Comparison of ENCODE assay signal across 34 cellular contexts in the genomic region with DNA sequence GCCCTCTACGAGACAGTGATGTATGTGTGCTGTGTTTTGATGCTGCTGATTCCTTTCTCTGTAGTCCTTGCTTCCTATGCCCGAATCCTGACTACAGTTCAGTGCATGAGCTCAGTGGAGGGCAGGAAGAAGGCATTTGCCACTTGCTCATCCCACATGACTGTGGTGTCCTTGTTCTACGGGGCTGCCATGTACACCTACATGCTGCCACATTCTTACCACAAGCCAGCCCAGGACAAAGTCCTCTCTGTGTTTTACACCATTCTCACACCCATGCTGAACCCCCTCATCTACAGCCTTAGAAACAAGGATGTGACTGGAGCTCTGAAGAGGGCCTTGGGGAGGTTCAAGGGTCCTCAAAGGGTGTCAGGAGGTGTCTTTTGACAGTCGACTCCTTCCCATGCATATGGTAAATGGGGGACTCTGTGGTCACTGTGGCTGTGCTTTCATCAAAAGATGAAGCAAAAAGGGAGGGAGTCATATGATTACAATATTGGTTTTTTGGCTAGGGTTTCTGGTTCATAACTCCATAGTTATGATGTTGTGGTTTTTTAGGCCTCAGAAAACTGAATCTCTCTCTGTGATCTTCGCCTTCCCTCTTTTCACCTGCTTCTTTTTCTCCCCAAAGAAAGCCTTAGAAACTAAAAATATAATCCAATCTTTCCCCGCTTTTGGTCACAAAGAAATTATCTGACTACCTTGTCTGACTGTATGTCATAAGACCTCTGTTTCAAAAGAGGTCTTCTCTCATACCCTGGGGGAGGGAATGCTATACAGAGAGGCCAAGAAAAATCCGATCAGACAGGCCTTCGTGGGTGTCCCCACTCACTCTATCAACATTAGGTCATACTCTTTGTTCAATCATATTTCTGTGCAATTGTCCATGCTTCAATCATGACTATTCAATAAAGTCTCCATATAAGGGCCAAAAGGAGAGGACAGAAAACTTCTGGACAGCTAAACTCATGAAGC. TPM values are rescaled to one million over a fixed set of nuclear protein-coding genes. Genes with fewer than 3 reads are reported as not detected.
DNase-seq lines count a peak whose midpoint lies in the region; ATAC-seq and FAIRE-seq lines count a peak whose summit lies in the region.
"Had no signal": no experiment of that assay in that cellular context is flagged by ENCODE, and none has a peak within 500 bp of the region (broad histone marks: within the 10 kb centered on the region; RNA-seq: fewer than 3 reads in every experiment).

No MANE protein-coding gene starts in this region.

- no peak for DNase-seq in activated naive CD4-positive, alpha-beta T cell treated with anti-CD3 and anti-CD28 coated beads, Interleukin-2, amount 50 U/mL, for 72 hours (ENCODE audit: low spot score in 2 of 2)
- no peak for DNase-seq in activated naive CD4-positive, alpha-beta T cell treated with anti-CD3 and anti-CD28 coated beads for 36 hours
- DNase-seq in stimulated activated naive CD8-positive, alpha-beta T cell treated with anti-CD3 and anti-CD28 coated beads, Interleukin-15, amount 100 ng/mL, for 72 hours: peak in 1 of 2 donors; percentile 18
- DNase-seq in small intestine (no peak), foreskin melanocyte (no peak)
- DNase-seq: activated CD4-positive, alpha-beta T cell treated with anti-CD3 and anti-CD28 coated beads, Interleukin-2, amount 50 U/mL, for 48 hours; activated CD8-positive, alpha-beta memory T cell treated with anti-CD3 and anti-CD28 coated beads, Interleukin-2, amount 50 U/mL, for 4 hours; activated naive CD4-positive, alpha-beta T cell treated with anti-CD3 and anti-CD28 coated beads, Interleukin-2, amount 50 U/mL, for 16 hours; aorta; effector CD4-positive, alpha-beta T cell; hippocampal formation; naive thymus-derived CD4-positive, alpha-beta T cell; NCI-H1417 treated with DMSO at 0.1 percent for 48 hours; NCI-H2081; NCI-H2227 treated with DMSO at 0.1 percent for 48 hours; NCI-H69; PC-3; right cardiac atrium; stimulated activated CD4-positive, alpha-beta T cell treated with anti-CD3 and anti-CD28 coated beads, Interleukin-1b, Interleukin-23, amount 100 ng/mL, for 48 hours; stomach; uterus had no signal

- no peaks in the 10 kb centered on the region for H3K36me3 ChIP-seq in small intestine (ENCODE audit: control insufficient read depth in 2 of 2, insufficient read depth in 2 of 2, low read length in 2 of 2)
- H3K36me3 ChIP-seq: neutrophil, stomach, uterus had no signal

- H3K9me3 ChIP-seq in small intestine (ENCODE audit: control insufficient read depth, low read depth): no peaks in the 10 kb centered on the region
- H3K9me3 ChIP-seq: neutrophil, uterus had no signal

- H3K27ac ChIP-seq in small intestine (ENCODE audit: low read depth in 1 of 2, low read length in 1 of 2): no peak overlapping the region
- H3K27ac ChIP-seq: KMS-11, neutrophil, stomach, uterus had no signal

- no peak overlapping the region for H3K4me3 Mint-ChIP-seq in activated naive CD4-positive, alpha-beta T cell treated with anti-CD3 and anti-CD28 coated beads for 36 hours
- no peak overlapping the region for H3K4me3 Mint-ChIP-seq in stimulated activated naive CD8-positive, alpha-beta T cell treated with anti-CD3 and anti-CD28 coated beads, Interleukin-15, amount 100 ng/mL, for 72 hours
- H3K4me3 Mint-ChIP-seq: naive thymus-derived CD4-positive, alpha-beta T cell; T-helper 1 cell treated with Interleukin-12 subunit alpha and Interleukin-12 subunit beta and Interleukin-4 antibody, amounts not matched to agents 30 μg/mL and 1 μg/mL, for 36 hours had no signal

- H3K4me3 ChIP-seq in small intestine (ENCODE audit: low read depth in 1 of 2, low read length in 2 of 2): no peak overlapping the region
- H3K4me3 ChIP-seq: lung, stomach, uterus had no signal

- H3K36me3 Mint-ChIP-seq in activated naive CD4-positive, alpha-beta T cell treated with anti-CD3 and anti-CD28 coated beads, Interleukin-2, amount 50 U/mL, for 72 hours: peaks cover 0 to 7% of the 10 kb centered on the region in 2 donors
- peaks cover 3% of the 10 kb centered on the region for H3K36me3 Mint-ChIP-seq in activated naive CD4-positive, alpha-beta T cell treated with anti-CD3 and anti-CD28 coated beads for 36 hours (ENCODE audit: low read depth)

- FAIRE-seq in small intestine (lab: Jason Lieb, UNC): no peak
- FAIRE-seq: A204.1, bronchial epithelial cell, TTC549 had no signal

- intact Hi-C loops in activated naive CD4-positive, alpha-beta T cell treated with anti-CD3 and anti-CD28 coated beads for 36 hours (cut with micrococcal nuclease): no loop called here

- H3K27me3 ChIP-seq in small intestine (ENCODE audit: control insufficient read depth in 2 of 2, insufficient read depth in 2 of 2, low read length in 2 of 2): no peaks in the 10 kb centered on the region
- H3K27me3 ChIP-seq: neutrophil, stomach, uterus had no signal

- H3K9me3 Mint-ChIP-seq in activated naive CD4-positive, alpha-beta T cell treated with anti-CD3 and anti-CD28 coated beads, Interleukin-2, amount 50 U/mL, for 72 hours: peaks cover 10 to 14% of the 10 kb centered on the region in 2 donors
- peaks cover 14% of the 10 kb centered on the region for H3K9me3 Mint-ChIP-seq in activated naive CD4-positive, alpha-beta T cell treated with anti-CD3 and anti-CD28 coated beads for 36 hours
- H3K9me3 Mint-ChIP-seq in stimulated activated naive CD8-positive, alpha-beta T cell treated with anti-CD3 and anti-CD28 coated beads, Interleukin-15, amount 100 ng/mL, for 72 hours: peaks cover 17 to 18% of the 10 kb centered on the region in 2 donors

- ATAC-seq in activated naive CD4-positive, alpha-beta T cell treated with anti-CD3 and anti-CD28 coated beads, Interleukin-2, amount 50 U/mL, for 72 hours: peak; percentile 16 to 86
- peak; percentile 44 for ATAC-seq in HG02623 (IDR thresholded peaks at IDR 0.05; ENCODE audit: unreplicated experiment)
- peak; percentile 45 for ATAC-seq in HG03565 (IDR thresholded peaks at IDR 0.05; ENCODE audit: unreplicated experiment)
- peak; percentile 78 for ATAC-seq in stimulated activated naive CD8-positive, alpha-beta T cell treated with anti-CD3 and anti-CD28 coated beads, Interleukin-15, amount 100 ng/mL, for 72 hours
- no peak for ATAC-seq in HG03520 (IDR thresholded peaks at IDR 0.05; ENCODE audit: unreplicated experiment)
- ATAC-seq: naive thymus-derived CD4-positive, alpha-beta T cell; PC-3; right cardiac atrium had no signal

- H3K27ac Mint-ChIP-seq in activated naive CD4-positive, alpha-beta T cell treated with anti-CD3 and anti-CD28 coated beads, Interleukin-2, amount 50 U/mL, for 72 hours: peak overlapping the region in 1 of 2 donors; percentile 63
- H3K27ac Mint-ChIP-seq in activated naive CD4-positive, alpha-beta T cell treated with anti-CD3 and anti-CD28 coated beads for 36 hours: no peak overlapping the region
- H3K27ac Mint-ChIP-seq in stimulated activated naive CD8-positive, alpha-beta T cell treated with anti-CD3 and anti-CD28 coated beads, Interleukin-15, amount 100 ng/mL, for 72 hours: no peak overlapping the region
- H3K27ac Mint-ChIP-seq: T-helper 1 cell treated with Interleukin-12 subunit alpha and Interleukin-12 subunit beta and Interleukin-4 antibody, amounts not matched to agents 30 μg/mL and 1 μg/mL, for 36 hours had no signal

- 62 to 71% (median 69%) methylated on average over 8 of the region's 8 CpGs for whole genome bisulfite sequencing in small intestine, 3 donors

- H3K27me3 Mint-ChIP-seq in activated naive CD4-positive, alpha-beta T cell treated with anti-CD3 and anti-CD28 coated beads for 36 hours (ENCODE audit: low read depth): no peaks in the 10 kb centered on the region
- no peaks in the 10 kb centered on the region for H3K27me3 Mint-ChIP-seq in stimulated activated naive CD8-positive, alpha-beta T cell treated with anti-CD3 and anti-CD28 coated beads, Interleukin-15, amount 100 ng/mL, for 72 hours
- H3K27me3 Mint-ChIP-seq: naive thymus-derived CD4-positive, alpha-beta T cell had no signal

- CTCF ChIA-PET in activated naive CD4-positive, alpha-beta T cell treated with anti-CD3 and anti-CD28 coated beads for 36 hours (lab: Charles Lee): interaction anchor here (0.6 kb wide), 1 partner anchor 554 kb away, joined by 3 read pairs; no protein-coding TSS in a partner anchor

- H3K4me1 ChIP-seq in small intestine (ENCODE audit: control insufficient read depth in 2 of 2, insufficient read depth in 1 of 2, low read depth in 1 of 2, low read length in 1 of 2): no peaks in the 10 kb centered on the region
- H3K4me1 ChIP-seq: stomach, uterus had no signal

- H3K4me1 Mint-ChIP-seq in activated naive CD4-positive, alpha-beta T cell treated with anti-CD3 and anti-CD28 coated beads for 36 hours (ENCODE audit: low read depth): no peaks in the 10 kb centered on the region
- peaks cover 13% of the 10 kb centered on the region for H3K4me1 Mint-ChIP-seq in stimulated activated naive CD8-positive, alpha-beta T cell treated with anti-CD3 and anti-CD28 coated beads, Interleukin-15, amount 100 ng/mL, for 72 hours

RNA-seq across cellular contexts. Expression of a gene that starts 4.2 kb away (rescaled TPM):
- not detected for total RNA-seq in activated naive CD4-positive, alpha-beta T cell treated with anti-CD3 and anti-CD28 coated beads, Interleukin-2, amount 50 U/mL, for 72 hours
- not detected for total RNA-seq in activated naive CD4-positive, alpha-beta T cell treated with anti-CD3 and anti-CD28 coated beads for 36 hours
- not detected for polyA plus RNA-seq in small intestine
- total RNA-seq: aorta; bronchial epithelial cell; H4; lung; naive thymus-derived CD4-positive, alpha-beta T cell; PC-3; posterior vena cava; right cardiac atrium; stomach; uterus had no signal
- polyA plus RNA-seq: lung; naive thymus-derived CD4-positive, alpha-beta T cell; right cardiac atrium; stomach had no signal

RNA-seq across cellular contexts. Expression of a gene that starts 31.5 kb away (rescaled TPM):
- total RNA-seq in activated naive CD4-positive, alpha-beta T cell treated with anti-CD3 and anti-CD28 coated beads, Interleukin-2, amount 50 U/mL, for 72 hours: not detected
- total RNA-seq in activated naive CD4-positive, alpha-beta T cell treated with anti-CD3 and anti-CD28 coated beads for 36 hours: not detected
- polyA plus RNA-seq in small intestine: not detected
- total RNA-seq: aorta; bronchial epithelial cell; H4; lung; naive thymus-derived CD4-positive, alpha-beta T cell; PC-3; posterior vena cava; right cardiac atrium; uterus had no signal
- polyA plus RNA-seq: lung; naive thymus-derived CD4-positive, alpha-beta T cell; right cardiac atrium; stomach; thymus had no signal

RNA-seq across cellular contexts. Expression of a gene that starts 38.4 kb away (rescaled TPM):
- not detected for total RNA-seq in activated naive CD4-positive, alpha-beta T cell treated with anti-CD3 and anti-CD28 coated beads, Interleukin-2, amount 50 U/mL, for 72 hours
- total RNA-seq in activated naive CD4-positive, alpha-beta T cell treated with anti-CD3 and anti-CD28 coated beads for 36 hours: not detected
- polyA plus RNA-seq in small intestine: not detected
- total RNA-seq: aorta; bronchial epithelial cell; H4; lung; naive thymus-derived CD4-positive, alpha-beta T cell; PC-3; posterior vena cava; right cardiac atrium; stomach had no signal
- polyA plus RNA-seq: aorta, lung, right cardiac atrium, stomach had no signal

RNA-seq across cellular contexts. Expression of a gene that starts 45.5 kb away (rescaled TPM):
- not detected for total RNA-seq in activated naive CD4-positive, alpha-beta T cell treated with anti-CD3 and anti-CD28 coated beads, Interleukin-2, amount 50 U/mL, for 72 hours
- not detected for total RNA-seq in activated naive CD4-positive, alpha-beta T cell treated with anti-CD3 and anti-CD28 coated beads for 36 hours
- not detected for polyA plus RNA-seq in small intestine
- total RNA-seq: aorta; bronchial epithelial cell; H4; lung; naive thymus-derived CD4-positive, alpha-beta T cell; PC-3; posterior vena cava; right cardiac atrium; stomach; uterus had no signal
- polyA plus RNA-seq: aorta; lung; naive thymus-derived CD4-positive, alpha-beta T cell; right cardiac atrium; stomach; thymus had no signal

RNA-seq across cellular contexts. Expression of a gene that starts 58.4 kb away (rescaled TPM):
- not detected for total RNA-seq in activated naive CD4-positive, alpha-beta T cell treated with anti-CD3 and anti-CD28 coated beads, Interleukin-2, amount 50 U/mL, for 72 hours
- not detected for total RNA-seq in activated naive CD4-positive, alpha-beta T cell treated with anti-CD3 and anti-CD28 coated beads for 36 hours
- polyA plus RNA-seq in small intestine: not detected
- total RNA-seq: aorta; bronchial epithelial cell; H4; lung; naive thymus-derived CD4-positive, alpha-beta T cell; PC-3; posterior vena cava; right cardiac atrium; stomach; uterus had no signal
- polyA plus RNA-seq: aorta; lung; naive thymus-derived CD4-positive, alpha-beta T cell; right cardiac atrium; stomach had no signal
